Comparison of ENCODE assay signal across 1 cellular context in genomic region chr10:91552706-91553105, GRCh38.
TF ChIP-seq lines count a peak whose summit lies in the region.

No MANE protein-coding gene starts in this region.

TF ChIP-seq in GM12878, 131 proteins besides CTCF, POLR2A, EP300 and RAD21 (continued from another document):
- TF ChIP-seq, protein P1, sequence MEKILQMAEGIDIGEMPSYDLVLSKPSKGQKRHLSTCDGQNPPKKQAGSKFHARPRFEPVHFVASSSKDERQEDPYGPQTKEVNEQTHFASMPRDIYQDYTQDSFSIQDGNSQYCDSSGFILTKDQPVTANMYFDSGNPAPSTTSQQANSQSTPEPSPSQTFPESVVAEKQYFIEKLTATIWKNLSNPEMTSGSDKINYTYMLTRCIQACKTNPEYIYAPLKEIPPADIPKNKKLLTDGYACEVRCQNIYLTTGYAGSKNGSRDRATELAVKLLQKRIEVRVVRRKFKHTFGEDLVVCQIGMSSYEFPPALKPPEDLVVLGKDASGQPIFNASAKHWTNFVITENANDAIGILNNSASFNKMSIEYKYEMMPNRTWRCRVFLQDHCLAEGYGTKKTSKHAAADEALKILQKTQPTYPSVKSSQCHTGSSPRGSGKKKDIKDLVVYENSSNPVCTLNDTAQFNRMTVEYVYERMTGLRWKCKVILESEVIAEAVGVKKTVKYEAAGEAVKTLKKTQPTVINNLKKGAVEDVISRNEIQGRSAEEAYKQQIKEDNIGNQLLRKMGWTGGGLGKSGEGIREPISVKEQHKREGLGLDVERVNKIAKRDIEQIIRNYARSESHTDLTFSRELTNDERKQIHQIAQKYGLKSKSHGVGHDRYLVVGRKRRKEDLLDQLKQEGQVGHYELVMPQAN (conservative IDR thresholded peaks at IDR 0.05), result no peak
- TF ChIP-seq SIN3A (IDR thresholded peaks at IDR 0.05; ENCODE audit: low read depth, low read length) (no peak), BCL11A (IDR thresholded peaks at IDR 0.05; ENCODE audit: low read depth, low read length) (no peak), CREB1 (IDR thresholded peaks at IDR 0.05; ENCODE audit: low read depth) (no peak)
TF ChIP-seq in GM12878: peak in this region for 0.
